In genomic region chr9:120755827-120756434, GRCh38 we compare ENCODE assay signal across 8 cellular contexts. TPM values are rescaled to one million over a fixed set of nuclear protein-coding genes. Genes with fewer than 3 reads are reported as not detected.
DNase-seq lines count a peak whose midpoint lies in the region; ATAC-seq and TF ChIP-seq lines count a peak whose summit lies in the region.

No MANE protein-coding gene starts in this region.

- peaks cover 0 to 13% (median 0%) of the 10 kb centered on the region in 3 donors for H3K36me3 ChIP-seq in Peyer's patch

- DNase-seq in NCI-H2171 treated with DMSO at 0.1 percent for 48 hours (lab: John Stamatoyannopoulos, UW) (peak; percentile 57), NCI-H2171 (lab: John Stamatoyannopoulos, UW) (no peak), Peyer's patch (peak in 2 of 3 donors; percentile 70 to 82), activated T-helper 1 cell treated with Interleukin-2 at 50 U/mL for 16 hours (ENCODE audit: low read depth) (peak; percentile 43), fibroblast of the conjunctiva (ENCODE audit: low read depth) (peak; percentile 13), omental fat pad (ENCODE audit: low spot score) (peak; percentile 71), type B pancreatic cell (ENCODE audit: extremely low spot score, unreplicated experiment) (no peak)

- H3K36me3 Mint-ChIP-seq in type B pancreatic cell = no peaks in the 10 kb centered on the region

- no peaks in the 10 kb centered on the region for H3K9me3 Mint-ChIP-seq in type B pancreatic cell

- H3K27ac Mint-ChIP-seq in type B pancreatic cell = no peak overlapping the region

- peaks cover 2% of the 10 kb centered on the region for H3K4me1 Mint-ChIP-seq in type B pancreatic cell (ENCODE audit: unreplicated experiment)

- no peaks in the 10 kb centered on the region for H3K27me3 Mint-ChIP-seq in type B pancreatic cell

- no peak overlapping the region for H3K27ac ChIP-seq in Peyer's patch

- TF ChIP-seq CTCF in Peyer's patch (IDR thresholded peaks at IDR 0.05) (peak; percentile 82 to 96 (median 90)), omental fat pad (IDR thresholded peaks at IDR 0.05) (peak in 2 of 3 donors; percentile 50 to 73), type B pancreatic cell (conservative IDR thresholded peaks at IDR 0.05) (peak; percentile 96)

- no peak overlapping the region for H3K4me3 Mint-ChIP-seq in type B pancreatic cell

- no peaks in the 10 kb centered on the region for H3K27me3 ChIP-seq in Peyer's patch

- TF ChIP-seq POLR2A in Peyer's patch (IDR thresholded peaks at IDR 0.05) = no peak

- H3K4me1 ChIP-seq in Peyer's patch = no peaks in the 10 kb centered on the region

- H3K9me3 ChIP-seq in Peyer's patch = no peaks in the 10 kb centered on the region

- ATAC-seq in HG03442 (IDR thresholded peaks at IDR 0.05; ENCODE audit: unreplicated experiment) = peak; percentile 56
- no peak for ATAC-seq in omental fat pad (ENCODE audit: low FRiP score)

- H3K4me3 ChIP-seq in Peyer's patch = no peak overlapping the region

RNA-seq across cellular contexts. Expression of gene FBXW2, which starts 37.3 kb away (rescaled TPM):
- total RNA-seq in Peyer's patch (10 to 100 TPM; 70.5 to 93.3 (median 82.8) TPM), omental fat pad (10 to 100 TPM; 36.4 to 61.8 (median 42.1) TPM), type B pancreatic cell (ENCODE audit: low replicate concordance) (67.7 and 68.2 TPM in 2 replicates)

RNA-seq across cellular contexts. Expression of gene MEGF9, which starts 41.7 kb away (rescaled TPM):
- total RNA-seq in Peyer's patch (10 to 100 TPM in 2 of 4 donors, 1 to 10 TPM in 2; 8.1 to 15.1 (median 11.5) TPM), omental fat pad (10 to 100 TPM; 17.3 to 36.4 (median 27.2) TPM), type B pancreatic cell (ENCODE audit: low replicate concordance) (14.7 and 17.4 TPM in 2 replicates)

Comparison
In these comparisons a context has a peak if more than half of its experiments do, and no peak if none do; other contexts are left out.
1. DNase-seq: peak in NCI-H2171 treated with DMSO at 0.1 percent for 48 hours (single experiment), Peyer's patch (2 of 3), activated T-helper 1 cell treated with Interleukin-2 at 50 U/mL for 16 hours (single experiment), fibroblast of the conjunctiva (single experiment) and omental fat pad (single experiment); none in NCI-H2171 (single experiment) and type B pancreatic cell (single experiment).
2. Peak in every context shown above with its lines, with median percentiles within 50 percentile points of each other: CTCF ChIP-seq.